In the genomic region with DNA sequence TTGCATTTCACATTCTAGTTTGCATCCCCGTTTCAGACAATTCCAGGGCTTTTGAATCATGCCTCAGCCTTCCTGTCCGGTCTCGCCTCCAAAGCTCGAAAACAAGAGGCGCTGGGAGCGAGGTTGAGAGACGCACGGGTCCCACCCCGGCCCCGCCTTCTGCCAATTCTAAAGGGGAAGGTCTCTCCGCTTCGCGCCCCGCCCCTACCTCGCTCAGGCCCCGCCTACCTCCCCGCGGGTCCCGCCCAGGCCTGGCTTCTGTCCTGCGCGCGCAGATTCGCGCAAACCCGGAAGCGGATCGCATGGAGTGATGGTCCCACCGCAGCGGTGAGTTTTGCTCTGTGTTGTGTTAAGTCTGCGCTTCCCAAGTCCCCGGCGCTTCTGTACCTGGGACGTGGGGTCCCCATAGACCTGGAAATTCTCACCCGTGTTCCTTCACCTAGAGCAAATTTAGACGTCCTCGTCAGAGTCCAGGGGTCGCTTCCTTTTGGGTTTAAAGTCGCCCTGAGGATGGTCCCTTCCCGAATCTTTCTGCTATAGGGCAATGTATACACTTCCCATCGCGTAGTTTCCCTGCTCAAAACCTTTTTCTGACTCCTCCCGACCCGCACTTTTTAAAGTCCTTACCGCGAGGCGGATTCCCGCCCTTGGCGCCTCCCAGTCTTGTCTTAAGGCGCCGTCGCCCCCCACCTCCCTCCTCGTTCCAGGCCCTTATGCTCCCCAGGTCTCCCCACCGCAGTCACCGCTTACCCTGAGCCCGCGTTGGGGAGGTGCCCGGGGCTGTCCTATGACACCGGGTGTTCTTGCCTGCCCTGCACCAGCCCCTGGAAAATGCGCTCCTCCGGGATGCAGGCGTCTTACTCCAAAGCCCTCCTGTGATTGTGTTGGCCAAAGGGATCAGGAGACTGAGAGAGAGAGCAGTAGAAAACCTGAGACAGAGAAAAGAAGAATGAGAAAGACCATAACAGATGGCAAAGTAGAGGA, we compare ENCODE assay signal across 8 cellular contexts. TPM values are rescaled to one million over a fixed set of nuclear protein-coding genes. Genes with fewer than 3 reads are reported as not detected.
DNase-seq lines count a peak whose midpoint lies in the region; ATAC-seq and TF ChIP-seq lines count a peak whose summit lies in the region.

A gene (plus strand): TSS at position 284 of the 984 bp plus-strand sequence. CDS start 7,559 bp downstream, outside the sequence.

- H3K4me3 ChIP-seq in lower lobe of right lung: peak within 1 kb of the TSS; percentile 81

- intact Hi-C loops in lower lobe of right lung (cut with DNase I): no loop called here

- DNase-seq in NCI-H69 (lab: John Stamatoyannopoulos, UW): peak; percentile 96
- peak; percentile 96 for DNase-seq in activated CD4-positive, alpha-beta T cell treated with anti-CD3 and anti-CD28 coated beads, Interleukin-2, amount 50 U/mL, for 48 hours
- peak; percentile 98 for DNase-seq in ecto neural progenitor cell (ENCODE audit: low spot score)
- peak; percentile 94 for DNase-seq in lower lobe of right lung
- peak; percentile 88 to 97 (median 92) for DNase-seq in stimulated activated CD4-positive, alpha-beta T cell treated with anti-CD3 and anti-CD28 coated beads, TNF-alpha, amount 100 ng/mL, for 1 hour (ENCODE audit: low read depth in 3 of 3, low spot score in 1 of 3)

- no peaks in the 10 kb centered on the region for H3K9me3 ChIP-seq in lower lobe of right lung

- H3K27ac ChIP-seq in C4-2B (peak within 1 kb of the TSS; percentile 73), lower lobe of right lung (peak within 1 kb of the TSS; percentile 83)

- peak; percentile 97 for ATAC-seq in GM19328 (IDR thresholded peaks at IDR 0.05; ENCODE audit: unreplicated experiment)
- peak; percentile 93 for ATAC-seq in HG03520 (IDR thresholded peaks at IDR 0.05; ENCODE audit: unreplicated experiment)
- peak; percentile 100 for ATAC-seq in lower lobe of right lung

- no peaks in the 10 kb centered on the region for H3K36me3 ChIP-seq in lower lobe of right lung

- peaks cover 3% of the 10 kb centered on the region for H3K27me3 ChIP-seq in lower lobe of right lung (ENCODE audit: low read depth)

- H3K4me1 ChIP-seq in lower lobe of right lung: peaks cover 12% of the 10 kb centered on the region

- TF ChIP-seq CTCF in C4-2B (conservative IDR thresholded peaks at IDR 0.05): no peak
- TF ChIP-seq CTCF in lower lobe of right lung (IDR thresholded peaks at IDR 0.05): no peak

RNA-seq across cellular contexts. Expression of the gene that starts here (rescaled TPM):
- total RNA-seq in lower lobe of right lung: 8.4 TPM

Comparison
In these comparisons a context has a peak if more than half of its experiments do, and no peak if none do; other contexts are left out.
1. Peak in every context shown above with its lines: DNase-seq, ATAC-seq, H3K4me3 ChIP-seq and H3K27ac ChIP-seq.